In genomic region chr1:163170975-163171676, GRCh38 we compare ENCODE assay signal across 9 cellular contexts. TPM values are rescaled to one million over a fixed set of nuclear protein-coding genes. Genes with fewer than 3 reads are reported as not detected.
DNase-seq lines count a peak whose midpoint lies in the region; ATAC-seq, FAIRE-seq and TF ChIP-seq lines count a peak whose summit lies in the region.
"Had no signal": no experiment of that assay in that cellular context is flagged by ENCODE, and none has a peak within 500 bp of the region (broad histone marks: within the 10 kb centered on the region; RNA-seq: fewer than 3 reads in every experiment).

No MANE protein-coding gene starts in this region.

- intact Hi-C loops in GM12878 (cut with micrococcal nuclease; ENCODE audit: unreplicated experiment) (no loop called here), vagina (cut with DNase I) (loop anchor here (5.0 to 10.0 kb wide), 2 partner anchors 96 to 294 kb away; no protein-coding TSS in a partner anchor)

- no peak for TF ChIP-seq POLR2A in GM12878 (IDR thresholded peaks at IDR 0.05; ENCODE audit: low read depth, low read length)
- TF ChIP-seq POLR2A in vagina (IDR thresholded peaks at IDR 0.05) = no peak

- DNase-seq in DMS53 treated with DMSO at 0.1 percent for 48 hours (lab: John Stamatoyannopoulos, UW; ENCODE audit: unreplicated experiment) (peak; percentile 74), GM12878 (ENCODE audit: low read depth, low spot score) (no peak), nephron progenitor cell (no peak), globus pallidus (ENCODE audit: low spot score) (no peak), vagina (ENCODE audit: extremely low spot score in 2 of 2) (no peak)
- DNase-seq in stimulated activated CD4-positive, alpha-beta T cell treated with anti-CD3 and anti-CD28 coated beads, Interleukin-2, amount 100 ng/mL, for 24 hours = no peak
- DNase-seq: hippocampal formation had no signal

- peaks cover 6% of the 10 kb centered on the region for H3K4me1 ChIP-seq in Loucy (ENCODE audit: insufficient read depth, low read length, poor library complexity, severe bottlenecking)
- no peaks in the 10 kb centered on the region for H3K4me1 ChIP-seq in GM12878 (ENCODE audit: control insufficient read depth, insufficient read depth, low read length)
- peaks cover 16% of the 10 kb centered on the region for H3K4me1 ChIP-seq in vagina

- no peaks in the 10 kb centered on the region for H3F3A ChIP-seq in Loucy (ENCODE audit: low read depth)

- no peak for TF ChIP-seq RAD21 in GM12878 (IDR thresholded peaks at IDR 0.05; ENCODE audit: insufficient read depth, low read depth, low read length)

- H3K4me2 ChIP-seq in Loucy (ENCODE audit: low read depth, low read length, poor library complexity, severe bottlenecking) = no peak overlapping the region
- H3K4me2 ChIP-seq in GM12878 (ENCODE audit: control insufficient read depth, insufficient read depth) = no peak overlapping the region

- H3K27ac ChIP-seq in GM12878 (ENCODE audit: control insufficient read depth, insufficient read depth) (no peak overlapping the region), vagina (no peak overlapping the region)

- SMC1A ChIA-PET in GM12878 (lab: Charles Lee; ENCODE audit: uncharacterized antibody, unreplicated experiment) = no interaction called here

- H3K9me2 ChIP-seq in Loucy (replicated peaks; ENCODE audit: low read depth, low read length) = no peaks in the 10 kb centered on the region

- no peak overlapping the region for H3K27ac Mint-ChIP-seq in nephron progenitor cell

- POLR2A ChIA-PET in GM12878 (lab: Charles Lee) = no interaction called here

- TF ChIP-seq CTCF in Loucy (conservative IDR thresholded peaks at IDR 0.05; ENCODE audit: low read length) = peak; percentile 74
- TF ChIP-seq CTCF in GM12878 (IDR thresholded peaks at IDR 0.05 in 2 of 3, conservative IDR thresholded peaks at IDR 0.05 in 1 of 3; ENCODE audit: control insufficient read depth in 2 of 3, extremely low read depth in 1 of 3, insufficient read depth in 1 of 3, low read depth in 3 of 3, low read length in 3 of 3) = peak in 2 of 3 experiments; percentile 7 to 13; a peak in 2 of 6 replicates
- peak; percentile 43 for TF ChIP-seq CTCF in nephron progenitor cell (IDR thresholded peaks at IDR 0.05)
- TF ChIP-seq CTCF in vagina (IDR thresholded peaks at IDR 0.05) = no peak

- H3K9me3 ChIP-seq in Loucy (ENCODE audit: insufficient read depth, low read depth, low read length) (no peaks in the 10 kb centered on the region), GM12878 (replicated peaks; ENCODE audit: control insufficient read depth, insufficient read depth, low read length) (no peaks in the 10 kb centered on the region), vagina (no peaks in the 10 kb centered on the region)

- peak; percentile 38; the same call in 1 of the 3 replicates for ATAC-seq in GM12878
- no peak for ATAC-seq in GM18517 (IDR thresholded peaks at IDR 0.05; ENCODE audit: unreplicated experiment)

- no peak for TF ChIP-seq EP300 in GM12878 (IDR thresholded peaks at IDR 0.05; ENCODE audit: borderline replicate concordance in 1 of 2, control insufficient read depth in 1 of 2, low read depth in 2 of 2, low read length in 2 of 2)

- FAIRE-seq in GM12878 (lab: Jason Lieb, UNC) = no peak

- H3K9ac ChIP-seq in Loucy (ENCODE audit: low read depth, low read length, poor library complexity, severe bottlenecking) (no peak overlapping the region), GM12878 (ENCODE audit: control insufficient read depth, insufficient read depth, low read length) (no peak overlapping the region)

- RAD21 ChIA-PET in GM12878 (lab: Charles Lee; ENCODE audit: unreplicated experiment) = no interaction called here

- CTCF ChIA-PET in GM12878 (lab: Yijun Ruan, JAX) = no interaction called here

- H3K79me2 ChIP-seq in Loucy (ENCODE audit: insufficient read depth, low read length) = no peaks in the 10 kb centered on the region
- no peaks in the 10 kb centered on the region for H3K79me2 ChIP-seq in GM12878 (ENCODE audit: control insufficient read depth, insufficient read depth, low read length)

- H3K36me3 Mint-ChIP-seq in nephron progenitor cell (ENCODE audit: low read depth) = no peaks in the 10 kb centered on the region

- WGBS in GM12878 (ENCODE audit: insufficient coverage, insufficient replicate concordance, low lambda C conversion rate, missing lambda C conversion rate) = 59% methylated on average over 5 of the region's 5 CpGs

- no peaks in the 10 kb centered on the region for H3K9me3 Mint-ChIP-seq in nephron progenitor cell

- H3K27me3 ChIP-seq in Loucy (ENCODE audit: insufficient read depth, low read length, poor library complexity, severe bottlenecking) = no peaks in the 10 kb centered on the region
- H3K27me3 ChIP-seq in GM12878 (replicated peaks in 1 of 2; ENCODE audit: control insufficient read depth in 2 of 2, insufficient read depth in 2 of 2, low read length in 1 of 2) = no peaks in the 10 kb centered on the region
- no peaks in the 10 kb centered on the region for H3K27me3 ChIP-seq in vagina

- H3K4me1 Mint-ChIP-seq in nephron progenitor cell = peaks cover 40% of the 10 kb centered on the region

- H3K36me3 ChIP-seq in Loucy (ENCODE audit: insufficient read depth, low read length) = no peaks in the 10 kb centered on the region
- no peaks in the 10 kb centered on the region for H3K36me3 ChIP-seq in GM12878 (ENCODE audit: control insufficient read depth in 2 of 2, insufficient read depth in 2 of 2, low read length in 1 of 2)
- H3K36me3 ChIP-seq in vagina = no peaks in the 10 kb centered on the region

- no peaks in the 10 kb centered on the region for H3K27me3 Mint-ChIP-seq in nephron progenitor cell (ENCODE audit: low read depth, poor library complexity)

- H3K4me3 ChIP-seq in Loucy (ENCODE audit: low read length, poor library complexity, severe bottlenecking) (no peak overlapping the region), GM12878 (no peak overlapping the region), vagina (no peak overlapping the region)

- H2AFZ ChIP-seq in Loucy (ENCODE audit: low read length) (peak overlapping the region; percentile 45), GM12878 (ENCODE audit: control insufficient read depth, low read depth, low read length) (no peak overlapping the region)

- no peaks in the 10 kb centered on the region for H4K20me1 ChIP-seq in Loucy (ENCODE audit: insufficient read depth, low read length, poor library complexity, severe bottlenecking)
- no peaks in the 10 kb centered on the region for H4K20me1 ChIP-seq in GM12878 (ENCODE audit: control insufficient read depth, insufficient read depth)

- BruUV-seq in GM12878 (replicated peaks; lab: Mats Ljungman, UMichigan) = no TSS peak

- H3K4me3 Mint-ChIP-seq in nephron progenitor cell = no peak overlapping the region

- in situ Hi-C loops in GM12878 (cut with MboI) = loop anchor here (10.0 kb wide), 1 partner anchor 316 kb away; no protein-coding TSS in a partner anchor

TF ChIP-seq in GM12878, 131 proteins besides CTCF, POLR2A, EP300 and RAD21:
- TF ChIP-seq SP1 (IDR thresholded peaks at IDR 0.05; ENCODE audit: low read depth, low read length) (no peak), CBX3 (IDR thresholded peaks at IDR 0.05; ENCODE audit: borderline replicate concordance, low read depth) (no peak), PAX8 (IDR thresholded peaks at IDR 0.05) (no peak), FOS (IDR thresholded peaks at IDR 0.05; ENCODE audit: borderline replicate concordance, extremely low read depth, insufficient read length) (no peak)
TF ChIP-seq in GM12878: peak in this region for 0.

RNA-seq across cellular contexts. Expression of gene RGS5, which starts 31.6 kb away (rescaled TPM):
- 9.9 and 10.5 TPM in 2 replicates for total RNA-seq in GM12878 (2013; cell fraction: nucleolus; rRNA removed)
- total RNA-seq in GM12878 (2014; rRNA removed) = 2.8 and 3.1 TPM in 2 replicates
- total RNA-seq in GM12878 (2014; rRNA removed; fragmentation: Illumina TruSeq; extraction: Trizol) = 2.1 and 3.1 TPM in 2 replicates
- total RNA-seq in GM12878 (2021) = 2.8 TPM in 2 replicates
- polyA plus RNA-seq in GM12878 (2011; ENCODE audit: low read depth) = 0.55 TPM
- 7.4 and 11.6 TPM in 2 replicates for polyA plus RNA-seq in GM12878 (2011; rRNA removed)
- polyA plus RNA-seq in GM12878 (2011; cell fraction: cytosol; rRNA removed) = 2.6 and 3.3 TPM in 2 replicates
- 6.5 TPM in 2 replicates for polyA plus RNA-seq in GM12878 (2011; cell fraction: nucleus; rRNA removed)
- polyA plus RNA-seq in GM12878 (2012) = 1.7 and 2.7 TPM in 2 replicates
- 3.2 and 7.3 TPM in 2 replicates for polyA plus RNA-seq in GM12878 (2014; fragmentation: Illumina TruSeq; extraction: Trizol)
- polyA plus RNA-seq in GM12878 (2014; fragmentation: Nextera tagmentation; extraction: Ambion mirVana) = 1 to 10 TPM in 1 of 2 experiments, under 1 TPM in 1; 0.63 to 2.0 TPM
- 3.1 and 4.6 TPM in 2 replicates for polyA plus RNA-seq in GM12878 (2014; rRNA removed)
- 1 to 10 TPM; 1.4 to 3.3 TPM for polyA plus RNA-seq in GM12878 (2016; fragmentation: Nextera tagmentation; extraction: Ambion mirVana)
- 5.2 and 5.6 TPM in 2 replicates for polyA minus RNA-seq in GM12878 (2011; rRNA and poly(A)+ RNA removed)
- 1.7 TPM in 1 of 2 replicates, not detected in the other for polyA minus RNA-seq in GM12878 (2011; cell fraction: cytosol; rRNA and poly(A)+ RNA removed)
- polyA minus RNA-seq in GM12878 (2011; cell fraction: nucleus; rRNA and poly(A)+ RNA removed) = 3.8 and 8.3 TPM in 2 replicates
- total RNA-seq in vagina = 94.0 TPM

Comparison
In these comparisons a context has a peak if more than half of its experiments do, and no peak if none do; other contexts are left out.
1. CTCF ChIP-seq: peak in Loucy (single experiment), GM12878 (2 of 3) and nephron progenitor cell (single experiment); none in vagina (0 of 3).